In genomic region chr7:66845382-66846095, GRCh38 we compare ENCODE assay signal across 8 cellular contexts.
DNase-seq lines count a peak whose midpoint lies in the region; ATAC-seq, FAIRE-seq and TF ChIP-seq lines count a peak whose summit lies in the region.

No MANE protein-coding gene starts in this region.

- peaks cover 23% of the 10 kb centered on the region for H3K4me1 ChIP-seq in left ventricle myocardium inferior
- peaks cover 0 to 8% of the 10 kb centered on the region in 2 donors for H3K4me1 ChIP-seq in mucosa of rectum (ENCODE audit: control insufficient read depth in 2 of 2, insufficient read depth in 2 of 2, low read length in 2 of 2)
- H3K4me1 ChIP-seq in vagina = peaks cover 9% of the 10 kb centered on the region

- H3K9me3 ChIP-seq in left ventricle myocardium inferior (replicated peaks) (no peaks in the 10 kb centered on the region), mucosa of rectum (ENCODE audit: control insufficient read depth in 2 of 2, low read length in 2 of 2) (no peaks in the 10 kb centered on the region), vagina (no peaks in the 10 kb centered on the region)

- H3K9ac ChIP-seq in mucosa of rectum (ENCODE audit: low read depth in 1 of 2, low read length in 2 of 2) = peak overlapping the region; percentile 93 to 97

- FAIRE-seq in frontal cortex (lab: Jason Lieb, UNC) = no peak

- TF ChIP-seq CTCF in left ventricle myocardium inferior (IDR thresholded peaks at IDR 0.05; ENCODE audit: borderline replicate concordance) (no peak), cardiac fibroblast (IDR thresholded peaks at IDR 0.05; ENCODE audit: low read depth, low read length) (no peak), vagina (IDR thresholded peaks at IDR 0.05) (no peak), GM13976 (IDR thresholded peaks at IDR 0.05; ENCODE audit: borderline replicate concordance, control extremely low read depth, extremely low read depth, insufficient read depth, missing control alignments) (no peak)

- H3K4me3 ChIP-seq in left ventricle myocardium inferior = peak overlapping the region; percentile 91
- peak overlapping the region; percentile 92 to 97 for H3K4me3 ChIP-seq in cardiac fibroblast (replicated peaks in 1 of 2; ENCODE audit: low read depth in 2 of 2, low read length in 2 of 2)
- H3K4me3 ChIP-seq in mucosa of rectum (ENCODE audit: low read length in 2 of 2) = peak overlapping the region; percentile 97 to 98
- H3K4me3 ChIP-seq in vagina = peak overlapping the region; percentile 62 to 85

- intact Hi-C loops in left ventricle myocardium inferior (cut with micrococcal nuclease) = no loop called here
- intact Hi-C loops in Right ventricle myocardium superior (cut with DNase I) = no loop called here
- intact Hi-C loops in vagina (cut with DNase I) = no loop called here

- no peaks in the 10 kb centered on the region for H3K27me3 ChIP-seq in left ventricle myocardium inferior (ENCODE audit: low read depth)
- H3K27me3 ChIP-seq in mucosa of rectum (ENCODE audit: control insufficient read depth in 2 of 2, insufficient read depth in 2 of 2, low read length in 2 of 2) = no peaks in the 10 kb centered on the region
- H3K27me3 ChIP-seq in vagina = no peaks in the 10 kb centered on the region

- H3K27ac ChIP-seq in left ventricle myocardium inferior (replicated peaks) = peak overlapping the region; percentile 93
- peak overlapping the region; percentile 92 to 94 for H3K27ac ChIP-seq in mucosa of rectum (ENCODE audit: low read depth in 2 of 2, low read length in 2 of 2)
- peak overlapping the region; percentile 85 for H3K27ac ChIP-seq in vagina

- ATAC-seq in Right ventricle myocardium superior (ENCODE audit: poor library complexity) = no peak

- no peaks in the 10 kb centered on the region for H3K36me3 ChIP-seq in left ventricle myocardium inferior
- H3K36me3 ChIP-seq in mucosa of rectum (ENCODE audit: control insufficient read depth in 2 of 2, insufficient read depth in 2 of 2, low read length in 2 of 2) = no peaks in the 10 kb centered on the region
- no peaks in the 10 kb centered on the region for H3K36me3 ChIP-seq in vagina

- no peak for TF ChIP-seq POLR2A in vagina (IDR thresholded peaks at IDR 0.05)

- DNase-seq in left ventricle myocardium inferior (no peak), Right ventricle myocardium superior (no peak), cardiac fibroblast (ENCODE audit: low read depth in 2 of 2) (peak in 1 of 2 donors; percentile 6), vagina (ENCODE audit: extremely low spot score in 2 of 2) (no peak), GM13976 (ENCODE audit: low spot score) (no peak), frontal cortex (ENCODE audit: low spot score in 2 of 2) (no peak), COLO829 (ENCODE audit: low spot score) (no peak)

- in situ Hi-C loops in GM13976 (cut with MboI; ENCODE audit: low sequenced_read_pairs, unreplicated experiment) = no loop called here
